28 cellular contexts compared by ENCODE assay signal in the genomic region with DNA sequence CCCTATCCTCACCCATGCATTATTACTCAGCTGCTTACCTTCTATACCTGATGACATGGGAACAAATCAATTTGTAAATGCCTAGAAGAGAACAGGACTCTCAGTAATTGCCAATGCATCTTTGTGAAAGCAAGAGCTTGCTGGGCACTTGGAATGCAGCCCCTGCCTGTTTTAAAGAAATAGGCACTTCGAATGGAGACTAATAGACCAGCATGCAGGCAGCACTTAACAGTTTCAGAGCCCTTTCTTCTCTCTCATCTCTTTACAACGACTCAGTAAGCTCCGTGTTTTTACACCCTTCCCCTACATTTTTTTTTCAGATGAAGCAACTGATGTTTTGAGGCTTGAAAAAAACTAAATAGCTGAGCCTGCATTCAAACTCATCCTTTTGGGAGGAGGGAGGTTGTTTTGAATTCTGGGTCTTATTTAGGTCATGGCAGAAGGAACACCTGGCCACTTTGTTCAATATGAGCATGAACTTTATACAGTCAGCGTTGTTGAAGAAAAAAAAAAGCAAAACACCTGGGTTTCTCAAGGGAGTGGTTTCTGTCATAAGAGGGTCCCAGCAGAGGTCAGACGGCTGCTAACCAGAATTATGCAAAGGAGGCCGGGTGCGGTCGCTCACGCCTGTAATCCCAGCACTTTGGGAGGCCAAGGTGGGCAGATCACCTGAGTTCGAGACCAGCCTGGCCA.
"Had no signal": no experiment of that assay in that cellular context is flagged by ENCODE, and none has a peak within 500 bp of the region (broad histone marks: within the 10 kb centered on the region; RNA-seq: fewer than 3 reads in every experiment).

No MANE protein-coding gene starts in this region.

- H3K4me1 ChIP-seq: body of pancreas, esophagus squamous epithelium, heart right ventricle, left ventricle myocardium inferior, right lobe of liver had no signal

- DNase-seq: activated CD4-positive, alpha-beta T cell treated with anti-CD3 and anti-CD28 coated beads for 4 hours; activated CD4-positive, alpha-beta T cell treated with anti-CD3 and anti-CD28 coated beads, Interleukin-2, amount 50 U/mL, for 4 hours; activated effector memory CD4-positive, alpha-beta T cell treated with Interleukin-2 at 50 U/mL for 16 hours; activated naive CD4-positive, alpha-beta T cell treated with Interleukin-2 at 50 U/mL for 16 hours; activated T-cell treated with anti-CD3 and anti-CD28 coated beads for 4 hours; aorta; body of pancreas; effector CD8-positive, alpha-beta T cell; esophagus squamous epithelium; foreskin melanocyte; heart right ventricle; left ventricle myocardium inferior; ovary; right lobe of liver; stimulated activated CD4-positive, alpha-beta T cell treated with anti-CD3 and anti-CD28 coated beads, Interleukin-12 subunit alpha, Interleukin-12 subunit beta, amount 100 ng/mL, for 4 hours; stimulated activated CD4-positive, alpha-beta T cell treated with anti-CD3 and anti-CD28 coated beads, Interleukin-4, amount 100 ng/mL, for 24 hours; T-helper 9 cell had no signal

- ATAC-seq: body of pancreas; heart right ventricle; right lobe of liver; stimulated activated effector memory CD8-positive, alpha-beta T cell treated with anti-CD3 and anti-CD28 coated beads, Interleukin-12 subunit alpha, Interleukin-12 subunit beta, amount 100 ng/mL, for 72 hours had no signal

- H3K27me3 Mint-ChIP-seq: stimulated activated naive CD8-positive, alpha-beta T cell treated with anti-CD3 and anti-CD28 coated beads, Interleukin-15, Interleukin-2, amounts not matched to agents 100 ng/mL and 50 ng/mL, for 24 hours had no signal

- H3K36me3 Mint-ChIP-seq: activated naive CD8-positive, alpha-beta T cell; stimulated activated effector memory CD8-positive, alpha-beta T cell treated with anti-CD3 and anti-CD28 coated beads, Interleukin-12 subunit alpha, Interleukin-12 subunit beta, amount 100 ng/mL, for 72 hours had no signal

- H3K36me3 ChIP-seq: esophagus squamous epithelium, heart right ventricle, left ventricle myocardium inferior, ovary, right lobe of liver, thoracic aorta had no signal

- H3K4me3 ChIP-seq: body of pancreas, esophagus squamous epithelium, heart right ventricle, left ventricle myocardium inferior, ovary, right lobe of liver, skin epidermis, thoracic aorta had no signal

- H3K9me3 Mint-ChIP-seq: nephron; stimulated activated effector memory CD8-positive, alpha-beta T cell treated with anti-CD3 and anti-CD28 coated beads, Interleukin-12 subunit alpha, Interleukin-12 subunit beta, amount 100 ng/mL, for 72 hours; stimulated activated naive CD8-positive, alpha-beta T cell treated with anti-CD3 and anti-CD28 coated beads, Interleukin-15, Interleukin-2, amounts not matched to agents 100 ng/mL and 50 ng/mL, for 24 hours had no signal

- H3K4me3 Mint-ChIP-seq: activated naive CD8-positive, alpha-beta T cell; nephron; stimulated activated effector memory CD8-positive, alpha-beta T cell treated with anti-CD3 and anti-CD28 coated beads, Interleukin-12 subunit alpha, Interleukin-12 subunit beta, amount 100 ng/mL, for 72 hours; stimulated activated naive CD8-positive, alpha-beta T cell treated with anti-CD3 and anti-CD28 coated beads, Interleukin-15, Interleukin-2, amounts not matched to agents 100 ng/mL and 50 ng/mL, for 24 hours had no signal

- H3K9me3 ChIP-seq: body of pancreas, esophagus squamous epithelium, heart right ventricle, left ventricle myocardium inferior, ovary, right lobe of liver, thoracic aorta had no signal

- FAIRE-seq: colon, endometrium, TTC549 had no signal

- H3K27ac ChIP-seq: body of pancreas, epithelial cell of prostate, esophagus squamous epithelium, heart right ventricle, left ventricle myocardium inferior, ovary, right lobe of liver, skin epidermis, thoracic aorta had no signal

- H3K4me1 Mint-ChIP-seq: nephron; stimulated activated effector memory CD8-positive, alpha-beta T cell treated with anti-CD3 and anti-CD28 coated beads, Interleukin-12 subunit alpha, Interleukin-12 subunit beta, amount 100 ng/mL, for 72 hours had no signal

- H3K27me3 ChIP-seq: body of pancreas, esophagus squamous epithelium, ovary, right lobe of liver had no signal

- H3K27ac Mint-ChIP-seq: activated naive CD8-positive, alpha-beta T cell; nephron; progenitor cell of endocrine pancreas; stimulated activated effector memory CD8-positive, alpha-beta T cell treated with anti-CD3 and anti-CD28 coated beads, Interleukin-12 subunit alpha, Interleukin-12 subunit beta, amount 100 ng/mL, for 72 hours; stimulated activated naive CD8-positive, alpha-beta T cell treated with anti-CD3 and anti-CD28 coated beads, Interleukin-15, Interleukin-2, amounts not matched to agents 100 ng/mL and 50 ng/mL, for 24 hours had no signal
